11 cellular contexts compared by ENCODE assay signal in the genomic region with DNA sequence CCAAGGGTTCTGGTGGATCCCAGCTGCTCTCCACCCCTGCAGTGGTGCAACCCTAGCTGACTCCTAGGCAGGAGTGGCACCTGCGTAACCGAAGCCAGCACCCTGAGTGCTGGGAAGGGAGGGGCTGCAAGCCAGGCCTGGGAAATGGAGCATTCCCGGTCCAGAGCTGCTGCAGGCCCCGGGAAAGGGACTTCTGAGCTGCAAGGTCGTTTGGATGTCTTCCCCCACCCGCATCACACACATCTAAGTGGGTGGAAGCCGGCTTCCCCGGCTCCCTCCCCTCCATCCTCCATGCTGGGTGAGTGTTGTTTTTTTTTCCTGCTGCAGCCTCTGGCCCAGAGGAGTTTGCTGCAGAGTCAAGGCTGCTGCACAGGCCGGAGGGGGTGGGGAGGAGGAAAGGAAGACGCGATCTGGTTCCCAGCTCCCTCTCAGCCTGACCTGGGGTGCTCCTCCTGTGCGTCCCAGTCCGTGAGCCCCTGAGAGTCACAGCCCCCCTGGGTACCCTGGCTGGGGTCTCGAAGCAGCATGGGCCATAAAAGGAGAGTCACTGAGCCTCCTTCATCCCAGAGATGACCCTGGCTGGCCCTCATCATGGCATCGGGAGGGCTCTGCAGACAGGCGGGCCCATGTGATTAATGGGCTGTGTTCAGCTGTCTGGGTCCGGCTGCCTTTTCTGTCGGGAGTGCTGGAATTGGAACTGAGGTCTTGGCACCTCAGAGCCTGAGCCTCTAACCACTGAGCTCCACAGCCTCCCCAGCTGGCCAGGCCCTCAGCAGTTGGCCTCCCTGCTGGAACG. TPM values are rescaled to one million over a fixed set of nuclear protein-coding genes. Genes with fewer than 3 reads are reported as not detected.
A peak's percentile ranks its signal among the peaks of the same experiment; 100 is the strongest.
DNase-seq lines count a peak whose midpoint lies in the region; ATAC-seq and TF ChIP-seq lines count a peak whose summit lies in the region.
"Had no signal": no experiment of that assay in that cellular context is flagged by ENCODE, and none has a peak within 500 bp of the region (broad histone marks: within the 10 kb centered on the region; RNA-seq: fewer than 3 reads in every experiment).

No MANE protein-coding gene starts in this region.

- peak overlapping the region; percentile 5 for H2AK9ac ChIP-seq in IMR-90 (replicated peaks; ENCODE audit: low read depth, low read length, poor library complexity)

- no peak overlapping the region for H2BK5ac ChIP-seq in IMR-90 (ENCODE audit: low read depth, low read length, poor library complexity, severe bottlenecking)

- peaks cover 31% of the 10 kb centered on the region for H3K4me1 Mint-ChIP-seq in type B pancreatic cell (ENCODE audit: unreplicated experiment)

- BruUV-seq in IMR-90 (replicated peaks; lab: Mats Ljungman, UMichigan), result no TSS peak

- no peak overlapping the region for H2AK5ac ChIP-seq in IMR-90 (ENCODE audit: low read depth, low read length)

- no peak overlapping the region for H3K4ac ChIP-seq in IMR-90 (ENCODE audit: low read depth, low read length)

- peaks cover 10% of the 10 kb centered on the region for H3K27me3 Mint-ChIP-seq in type B pancreatic cell

- dilution Hi-C loops in IMR-90 (cut with HindIII; ENCODE audit: low sequenced_read_pairs, unreplicated experiment), result no loop called here

- CTCF ChIA-PET in IMR-90 (lab: Yijun Ruan, JAX), result interaction anchor here (0.6 to 1.5 kb wide), 5 partner anchors 12 to 654 kb away, joined by 3 to 8 read pairs (median 4); a partner anchor contains a TSS

- no peak overlapping the region for H3K4me2 ChIP-seq in IMR-90 (ENCODE audit: low read depth, low read length)

- no peak for TF ChIP-seq RAD21 in IMR-90 (IDR thresholded peaks at IDR 0.05; ENCODE audit: low read length)

- no peak overlapping the region for H4K91ac ChIP-seq in IMR-90 (ENCODE audit: insufficient read depth, low read depth, low read length)

- H4K5ac ChIP-seq in IMR-90 (ENCODE audit: low read depth, low read length), result no peak overlapping the region

- no peak for TF ChIP-seq POLR2A in IMR-90 (IDR thresholded peaks at IDR 0.05; ENCODE audit: low read depth, low read length)
- no peak for TF ChIP-seq POLR2A in sigmoid colon (IDR thresholded peaks at IDR 0.05)
- no peak for TF ChIP-seq POLR2A in erythroblast (IDR thresholded peaks at IDR 0.05; ENCODE audit: low read length)

- H2BK120ac ChIP-seq in IMR-90 (ENCODE audit: low read depth, low read length), result no peak overlapping the region

- no peak overlapping the region for H3K23ac ChIP-seq in IMR-90 (ENCODE audit: low read depth, low read length)

- H3K27ac Mint-ChIP-seq in type B pancreatic cell, result no peak overlapping the region
- H3K27ac Mint-ChIP-seq: immature natural killer cell; T-helper 1 cell treated with Interleukin-12 subunit alpha and Interleukin-12 subunit beta and Interleukin-4 antibody, amounts not matched to agents 30 μg/mL and 1 μg/mL, for 36 hours had no signal

- no peaks in the 10 kb centered on the region for H3K27me3 ChIP-seq in IMR-90 (ENCODE audit: control insufficient read depth, insufficient read depth, low read length)
- no peaks in the 10 kb centered on the region for H3K27me3 ChIP-seq in sigmoid colon

- peaks cover 11% of the 10 kb centered on the region; the same call in 1 of the 2 replicates for H3K36me3 ChIP-seq in IMR-90 (ENCODE audit: control insufficient read depth, insufficient read depth, low read length)
- peaks cover 0 to 25% (median 16%) of the 10 kb centered on the region in 4 donors for H3K36me3 ChIP-seq in sigmoid colon

- WGBS in IMR-90 (ENCODE audit: extremely low coverage in 2 of 2, insufficient read length in 1 of 2), 2 experiments, result 54% methylated on average over 7 of the region's 19 CpGs; no CpG with 5 or more reads in 1 of the 2 experiments
- 56 to 77% methylated on average over 19 of the region's 19 CpGs for WGBS in sigmoid colon, 2 donors

- H4K20me1 ChIP-seq in IMR-90 (ENCODE audit: insufficient read depth, low read length), result peaks cover 6% of the 10 kb centered on the region; the same call in 1 of the 2 replicates

- intact Hi-C loops in IMR-90 (cut with micrococcal nuclease), result loop anchor here (1.0 kb wide), 1 partner anchor 140 kb away; no protein-coding TSS in a partner anchor
- intact Hi-C loops in sigmoid colon (cut with DNase I), result no loop called here

- TF ChIP-seq CTCF in IMR-90 (conservative IDR thresholded peaks at IDR 0.05; ENCODE audit: low read depth, low read length) (no peak), coronary artery (IDR thresholded peaks at IDR 0.05) (no peak), sigmoid colon (IDR thresholded peaks at IDR 0.05) (no peak), type B pancreatic cell (conservative IDR thresholded peaks at IDR 0.05) (no peak)

- H3K9ac ChIP-seq in IMR-90 (ENCODE audit: low read depth, low read length), result no peak overlapping the region

- POLR2A ChIA-PET in IMR-90 (lab: Charles Lee; ENCODE audit: unreplicated experiment), result interaction anchor here (0.7 kb wide), 1 partner anchor 647 kb away, joined by 5 read pairs; no protein-coding TSS in a partner anchor

- no peak overlapping the region for H3K14ac ChIP-seq in IMR-90 (replicated peaks; ENCODE audit: low read depth, low read length)

- peaks cover 6% of the 10 kb centered on the region for H3K36me3 Mint-ChIP-seq in type B pancreatic cell

- TF ChIP-seq EP300 in sigmoid colon (IDR thresholded peaks at IDR 0.05), result no peak

- H4K8ac ChIP-seq in IMR-90 (ENCODE audit: low read depth in 2 of 2, low read length in 2 of 2), result no peak overlapping the region

- peak; percentile 21 for DNase-seq in IMR-90
- DNase-seq in coronary artery (ENCODE audit: low spot score), result no peak
- peak; percentile 70 for DNase-seq in left lobe of liver (ENCODE audit: low spot score)
- no peak for DNase-seq in sigmoid colon
- DNase-seq in type B pancreatic cell (ENCODE audit: extremely low spot score, unreplicated experiment), result no peak
- no peak for DNase-seq in erythroblast (lab: John Stamatoyannopoulos, UW)
- DNase-seq: GOT3 had no signal

- no peak overlapping the region for H3K56ac ChIP-seq in IMR-90 (ENCODE audit: extremely low read depth, insufficient read depth, low read length)

- H2BK20ac ChIP-seq in IMR-90 (ENCODE audit: low read depth, low read length), result no peak overlapping the region

- no peak overlapping the region for H3K4me3 ChIP-seq in IMR-90 (ENCODE audit: insufficient read depth, low read depth, low read length)
- peak overlapping the region; percentile 30 for H3K4me3 ChIP-seq in coronary artery
- peak overlapping the region in 1 of 4 donors; percentile 6 for H3K4me3 ChIP-seq in sigmoid colon

- H2BK15ac ChIP-seq in IMR-90 (ENCODE audit: low read depth, low read length), result no peak overlapping the region

- H3K4me1 ChIP-seq in IMR-90 (ENCODE audit: control insufficient read depth, insufficient read depth, low read length) (peaks cover 10% of the 10 kb centered on the region; the same call in 1 of the 2 replicates), sigmoid colon (peaks cover 0 to 63% (median 53%) of the 10 kb centered on the region in 4 donors)

- peaks cover 0 to 9% of the 10 kb centered on the region in 2 experiments; a peak in 2 of 4 replicates for H3K79me1 ChIP-seq in IMR-90 (ENCODE audit: low read depth in 1 of 2, low read length in 2 of 2)

- H3K27ac ChIP-seq in IMR-90 (ENCODE audit: insufficient read depth, low read length), result no peak overlapping the region
- peak overlapping the region; percentile 18 to 87 for H3K27ac ChIP-seq in coronary artery
- peak overlapping the region; percentile 58 to 81 (median 64) for H3K27ac ChIP-seq in sigmoid colon

- in situ Hi-C loops in IMR-90 (cut with MboI; ENCODE audit: low sequenced_read_pairs), result no loop called here

- peak overlapping the region; percentile 69 for H2AFZ ChIP-seq in IMR-90 (replicated peaks; ENCODE audit: low read length, poor library complexity)

- no peak overlapping the region for H3K4me3 Mint-ChIP-seq in type B pancreatic cell
- H3K4me3 Mint-ChIP-seq: immature natural killer cell; T-helper 1 cell treated with Interleukin-12 subunit alpha and Interleukin-12 subunit beta and Interleukin-4 antibody, amounts not matched to agents 30 μg/mL and 1 μg/mL, for 36 hours had no signal

- no peak overlapping the region for H3K18ac ChIP-seq in IMR-90 (ENCODE audit: low read depth, low read length)

- H3K9me3 ChIP-seq in IMR-90 (ENCODE audit: control insufficient read depth, insufficient read depth, low read length), result no peaks in the 10 kb centered on the region
- no peaks in the 10 kb centered on the region for H3K9me3 ChIP-seq in sigmoid colon

- ATAC-seq in IMR-90 (ENCODE audit: low read depth) (peak; percentile 44), left lobe of liver (peak; percentile 40), HG03025 (IDR thresholded peaks at IDR 0.05; ENCODE audit: low FRiP score, unreplicated experiment) (no peak), GM19467 (IDR thresholded peaks at IDR 0.05; ENCODE audit: unreplicated experiment) (no peak)

- no peaks in the 10 kb centered on the region for H3K9me3 Mint-ChIP-seq in type B pancreatic cell
- H3K9me3 Mint-ChIP-seq: immature natural killer cell; T-helper 1 cell treated with Interleukin-12 subunit alpha and Interleukin-12 subunit beta and Interleukin-4 antibody, amounts not matched to agents 30 μg/mL and 1 μg/mL, for 36 hours had no signal

- no peaks in the 10 kb centered on the region for H3K9me1 ChIP-seq in IMR-90 (ENCODE audit: insufficient read depth, low read length)

TF ChIP-seq in IMR-90, 13 proteins besides CTCF, POLR2A, EP300 and RAD21:
- TF ChIP-seq MAZ (IDR thresholded peaks at IDR 0.05; ENCODE audit: borderline replicate concordance, low read depth, low read length), result peak; percentile 14; the same call in 1 of the 2 replicates
- no peak for TF ChIP-seq RCOR1 (IDR thresholded peaks at IDR 0.05; ENCODE audit: insufficient replicate concordance, low read length)

RNA-seq across cellular contexts. Expression of a gene that starts 16.2 kb away (rescaled TPM):
- total RNA-seq in IMR-90 (2012; rRNA removed) (8.3 and 9.3 TPM in 2 replicates), left lobe of liver (116 TPM), sigmoid colon (10 to 100 TPM; 21.6 to 34.3 (median 25.0) TPM), type B pancreatic cell (ENCODE audit: low replicate concordance) (18.7 and 26.1 TPM in 2 replicates)
- polyA plus RNA-seq in IMR-90 (2012; rRNA removed) (22.1 and 22.7 TPM in 2 replicates), sigmoid colon (10 to 100 TPM in 1 of 3 donors, 1 to 10 TPM in 2; 2.8 to 25.9 (median 3.0) TPM)
- polyA plus RNA-seq in IMR-90 (2012; cell fraction: cytosol; rRNA removed), result 11.9 and 21.1 TPM in 2 replicates
- polyA plus RNA-seq in IMR-90 (2012; cell fraction: nucleus; rRNA removed; ENCODE audit: low replicate concordance), result 23.3 and 30.1 TPM in 2 replicates

RNA-seq across cellular contexts. Expression of a gene that starts 41.9 kb away (rescaled TPM):
- 15.0 and 16.7 TPM in 2 replicates for total RNA-seq in IMR-90 (2012; rRNA removed)
- 17.6 and 19.8 TPM in 2 replicates for polyA plus RNA-seq in IMR-90 (2012; rRNA removed)
- polyA plus RNA-seq in IMR-90 (2012; cell fraction: cytosol; rRNA removed), result 22.0 and 35.7 TPM in 2 replicates
- 16.5 and 24.0 TPM in 2 replicates for polyA plus RNA-seq in IMR-90 (2012; cell fraction: nucleus; rRNA removed; ENCODE audit: low replicate concordance)
- total RNA-seq in left lobe of liver, result 6.2 TPM
- 10 to 100 TPM; 17.4 to 34.3 (median 24.1) TPM for total RNA-seq in sigmoid colon
- polyA plus RNA-seq in sigmoid colon, result 10 to 100 TPM; 25.7 to 31.2 (median 26.4) TPM
- total RNA-seq in type B pancreatic cell (ENCODE audit: low replicate concordance), result 5.6 and 17.4 TPM in 2 replicates

Comparison
In these comparisons a context has a peak if more than half of its experiments do, and no peak if none do; other contexts are left out.
1. ATAC-seq: peak in IMR-90 (single experiment) and left lobe of liver (single experiment); none in HG03025 (single experiment) and GM19467 (single experiment).
2. DNase-seq: peak in IMR-90 (single experiment) and left lobe of liver (single experiment); none in coronary artery (single experiment), sigmoid colon (single experiment), type B pancreatic cell (single experiment) and erythroblast (0 of 2).